Comparison of ENCODE assay signal across 16 cellular contexts in genomic region chr17:28734712-28735241, GRCh38.
A peak's percentile ranks its signal among the peaks of the same experiment; 100 is the strongest.
DNase-seq lines count a peak whose midpoint lies in the region; ATAC-seq and TF ChIP-seq lines count a peak whose summit lies in the region.
"Had no signal": no experiment of that assay in that cellular context is flagged by ENCODE, and none has a peak within 500 bp of the region (broad histone marks: within the 10 kb centered on the region; RNA-seq: fewer than 3 reads in every experiment).

No MANE protein-coding gene starts in this region.

- peak overlapping the region in 10 of 11 experiments; percentile 5 to 26 (median 12); a peak in 8 of 22 replicates for H3K4me2 ChIP-seq in BLaER1 treated with 17β-estradiol and CSF1 and Interleukin-3, amounts not matched to agents 10 nM and 100 nM
- H3K4me2 ChIP-seq in SU-DHL-6 (ENCODE audit: low read depth, low read length, poor library complexity, severe bottlenecking) = no peak overlapping the region

- H3K36me3 ChIP-seq in BLaER1 treated with 17β-estradiol and CSF1 and Interleukin-3, amounts not matched to agents 10 nM and 100 nM = peaks cover 0 to 15% (median 5%) of the 10 kb centered on the region in 11 experiments; a peak in 6 of 22 replicates
- H3K36me3 ChIP-seq in HEK293 (ENCODE audit: control insufficient read depth in 2 of 2, insufficient read depth in 1 of 2, low read length in 2 of 2) = peaks cover 0 to 20% of the 10 kb centered on the region in 2 experiments; a peak in 2 of 3 replicates
- peaks cover 10% of the 10 kb centered on the region; the same call in 1 of the 2 replicates for H3K36me3 ChIP-seq in SU-DHL-6 (ENCODE audit: low read length)
- H3K36me3 ChIP-seq: BE2C had no signal

- H3F3A ChIP-seq in SU-DHL-6 (ENCODE audit: insufficient read depth) = peaks cover 40% of the 10 kb centered on the region

- H3K9me3 Mint-ChIP-seq in memory B cell = no peaks in the 10 kb centered on the region
- H3K9me3 Mint-ChIP-seq: CD8-positive, alpha-beta T cell had no signal

- CTCF ChIA-PET in HEK293 (lab: Yijun Ruan, JAX) = interaction anchor here (0.9 to 3.5 kb wide), 4 partner anchors 8 to 382 kb away, joined by 4 to 25 read pairs (median 6); partner anchors contain the start of gene TLCD1

- TF ChIP-seq CTCF in HEK293 (tag by site-specific recombination; IDR thresholded peaks at IDR 0.05) = no peak
- no peak for TF ChIP-seq CTCF in SU-DHL-6 (IDR thresholded peaks at IDR 0.05; ENCODE audit: insufficient read depth, low read length, poor library complexity, severe bottlenecking)

- H2AFZ ChIP-seq in SU-DHL-6 (ENCODE audit: low read depth, low read length, severe bottlenecking) = no peak overlapping the region

- DNase-seq in memory B cell (ENCODE audit: low spot score in 2 of 2) = no peak
- DNase-seq in activated T-cell treated with anti-CD3 and anti-CD28 coated beads for 4 hours = no peak
- DNase-seq: BE2C; CD8-positive, alpha-beta T cell; DND-41; KBM-7; MV-4-11; NCI-H1417; NCI-H187 treated with DMSO at 0.1 percent for 48 hours; NCI-H526 treated with DMSO at 0.1 percent for 48 hours had no signal

- H3K27me3 Mint-ChIP-seq in memory B cell = no peaks in the 10 kb centered on the region

- no peaks in the 10 kb centered on the region for H4K20me1 ChIP-seq in BLaER1 treated with 17β-estradiol and CSF1 and Interleukin-3, amounts not matched to agents 10 nM and 100 nM
- no peaks in the 10 kb centered on the region for H4K20me1 ChIP-seq in SU-DHL-6 (ENCODE audit: low read depth, low read length)

- peaks cover 36% of the 10 kb centered on the region for H3K4me1 Mint-ChIP-seq in memory B cell

- H3K4me1 ChIP-seq in BLaER1 treated with 17β-estradiol and CSF1 and Interleukin-3, amounts not matched to agents 10 nM and 100 nM = peaks cover 32 to 52% (median 48%) of the 10 kb centered on the region in 10 experiments
- no peaks in the 10 kb centered on the region for H3K4me1 ChIP-seq in HEK293 (ENCODE audit: control insufficient read depth, insufficient read depth, low read length)
- H3K4me1 ChIP-seq: BE2C had no signal

- peaks cover 5% of the 10 kb centered on the region for H3K36me3 Mint-ChIP-seq in memory B cell

- peaks cover 0 to 23% (median 6%) of the 10 kb centered on the region in 11 experiments; a peak in 13 of 22 replicates for H3K9me3 ChIP-seq in BLaER1 treated with 17β-estradiol and CSF1 and Interleukin-3, amounts not matched to agents 10 nM and 100 nM (replicated peaks in 1 of 11)
- H3K9me3 ChIP-seq in HEK293 (ENCODE audit: control insufficient read depth, insufficient read depth, low read depth, low read length) = no peaks in the 10 kb centered on the region
- peaks cover 6% of the 10 kb centered on the region; the same call in 1 of the 2 replicates for H3K9me3 ChIP-seq in SU-DHL-6 (ENCODE audit: insufficient read depth, low read length)
- H3K9me3 ChIP-seq: BE2C had no signal

- H3K27me3 ChIP-seq in BLaER1 treated with 17β-estradiol and CSF1 and Interleukin-3, amounts not matched to agents 10 nM and 100 nM = no peaks in the 10 kb centered on the region
- no peaks in the 10 kb centered on the region for H3K27me3 ChIP-seq in SU-DHL-6 (ENCODE audit: low read length)
- H3K27me3 ChIP-seq: BE2C had no signal

- H3K4me3 ChIP-seq in BLaER1 treated with 17β-estradiol and CSF1 and Interleukin-3, amounts not matched to agents 10 nM and 100 nM = no peak overlapping the region
- H3K4me3 ChIP-seq in HEK293 (ENCODE audit: low read depth, low read length) = no peak overlapping the region
- no peak overlapping the region for H3K4me3 ChIP-seq in SU-DHL-6 (ENCODE audit: insufficient read depth, low read length, poor library complexity, severe bottlenecking)

- ATAC-seq in memory B cell (ENCODE audit: low read depth) (no peak), GM19328 (IDR thresholded peaks at IDR 0.05; ENCODE audit: unreplicated experiment) (no peak), HG03469 (IDR thresholded peaks at IDR 0.05; ENCODE audit: unreplicated experiment) (no peak), HG02763 (IDR thresholded peaks at IDR 0.05; ENCODE audit: unreplicated experiment) (no peak)
- ATAC-seq: CD8-positive, alpha-beta T cell had no signal

- POLR2A ChIA-PET in HEK293 (lab: Yijun Ruan, JAX) = interaction anchor here (0.7 to 1.6 kb wide), 5 partner anchors 9 to 108 kb away, joined by 3 to 5 read pairs (median 4); partner anchors contain the start of genes RPL23A and TRAF4

- H3K79me2 ChIP-seq in SU-DHL-6 (ENCODE audit: insufficient read depth, low read length) = peaks cover 3% of the 10 kb centered on the region; the same call in 1 of the 2 replicates

- H3K9ac ChIP-seq in BLaER1 treated with 17β-estradiol and CSF1 and Interleukin-3, amounts not matched to agents 10 nM and 100 nM = no peak overlapping the region
- H3K9ac ChIP-seq in SU-DHL-6 (ENCODE audit: low read length) = no peak overlapping the region

- peak overlapping the region; percentile 86 for H3K27ac Mint-ChIP-seq in memory B cell
- H3K27ac Mint-ChIP-seq: CD8-positive, alpha-beta T cell had no signal

- peak overlapping the region in 2 of 11 experiments; percentile 17 to 34; a peak in 3 of 22 replicates for H3K27ac ChIP-seq in BLaER1 treated with 17β-estradiol and CSF1 and Interleukin-3, amounts not matched to agents 10 nM and 100 nM
- H3K27ac ChIP-seq in HEK293 (ENCODE audit: extremely low read depth, low read depth, low read length) = no peak overlapping the region
- peak overlapping the region; percentile 70 for H3K27ac ChIP-seq in SU-DHL-6 (ENCODE audit: low read depth, low read length)

- no peak overlapping the region for H3K4me3 Mint-ChIP-seq in memory B cell
- H3K4me3 Mint-ChIP-seq: CD8-positive, alpha-beta T cell had no signal

- H3K9me2 ChIP-seq in SU-DHL-6 (replicated peaks; ENCODE audit: insufficient read depth, low read length) = no peaks in the 10 kb centered on the region

TF ChIP-seq in HEK293, 187 proteins besides CTCF, POLR2A, EP300 and RAD21:
- no peak for TF ChIP-seq ZNF114 (tag by site-specific recombination; IDR thresholded peaks at IDR 0.05)
- TF ChIP-seq ZNF449 (tag by site-specific recombination; IDR thresholded peaks at IDR 0.05) = no peak
- no peak for TF ChIP-seq ZSCAN30 (tag by site-specific recombination; IDR thresholded peaks at IDR 0.05)
- no peak for TF ChIP-seq ELK4 (IDR thresholded peaks at IDR 0.05; ENCODE audit: borderline replicate concordance, low read depth, low read length)
- TF ChIP-seq ZFHX2 (tag by site-specific recombination; conservative IDR thresholded peaks at IDR 0.05) = 0 out of 2 replicates have a peak, but pooled peaks have one; percentile 20
